Comparison of ENCODE assay signal across 1 cellular context in the genomic region with DNA sequence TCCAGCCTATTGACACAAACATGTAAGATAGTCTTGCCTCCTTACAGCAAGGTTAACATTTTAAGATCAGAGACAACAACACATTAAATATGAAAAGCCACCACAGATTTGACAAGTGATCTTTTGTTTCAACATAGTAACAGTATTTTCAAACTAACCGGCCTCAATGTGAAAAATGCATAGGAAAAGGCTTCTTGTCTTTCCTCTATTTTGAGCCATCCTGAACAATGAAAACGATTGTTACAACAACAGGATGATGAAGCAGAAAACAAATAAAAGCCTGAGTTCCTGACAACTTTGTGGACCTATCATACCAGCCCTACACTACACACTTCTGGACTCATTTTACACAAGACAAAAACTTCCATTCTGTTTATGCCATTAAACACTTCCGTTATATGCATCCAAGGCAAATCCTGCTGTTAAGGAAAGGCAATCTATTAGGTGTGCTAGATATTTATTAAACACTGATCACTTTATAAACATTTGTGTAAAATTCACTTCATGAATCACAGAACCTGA.
TF ChIP-seq lines count a peak whose summit lies in the region.

No MANE protein-coding gene starts in this region.

TF ChIP-seq in HepG2, 621 proteins besides CTCF, POLR2A, EP300 and RAD21 (continued from another document and continues in another):
- TF ChIP-seq, protein P1, sequence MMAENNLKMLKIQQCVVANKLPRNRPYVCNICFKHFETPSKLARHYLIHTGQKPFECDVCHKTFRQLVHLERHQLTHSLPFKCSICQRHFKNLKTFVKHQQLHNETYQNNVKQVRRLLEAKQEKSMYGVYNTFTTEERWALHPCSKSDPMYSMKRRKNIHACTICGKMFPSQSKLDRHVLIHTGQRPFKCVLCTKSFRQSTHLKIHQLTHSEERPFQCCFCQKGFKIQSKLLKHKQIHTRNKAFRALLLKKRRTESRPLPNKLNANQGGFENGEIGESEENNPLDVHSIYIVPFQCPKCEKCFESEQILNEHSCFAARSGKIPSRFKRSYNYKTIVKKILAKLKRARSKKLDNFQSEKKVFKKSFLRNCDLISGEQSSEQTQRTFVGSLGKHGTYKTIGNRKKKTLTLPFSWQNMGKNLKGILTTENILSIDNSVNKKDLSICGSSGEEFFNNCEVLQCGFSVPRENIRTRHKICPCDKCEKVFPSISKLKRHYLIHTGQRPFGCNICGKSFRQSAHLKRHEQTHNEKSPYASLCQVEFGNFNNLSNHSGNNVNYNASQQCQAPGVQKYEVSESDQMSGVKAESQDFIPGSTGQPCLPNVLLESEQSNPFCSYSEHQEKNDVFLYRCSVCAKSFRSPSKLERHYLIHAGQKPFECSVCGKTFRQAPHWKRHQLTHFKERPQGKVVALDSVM (CRISPR knock-in tag; IDR thresholded peaks at IDR 0.05): no peak
- TF ChIP-seq, protein P2, sequence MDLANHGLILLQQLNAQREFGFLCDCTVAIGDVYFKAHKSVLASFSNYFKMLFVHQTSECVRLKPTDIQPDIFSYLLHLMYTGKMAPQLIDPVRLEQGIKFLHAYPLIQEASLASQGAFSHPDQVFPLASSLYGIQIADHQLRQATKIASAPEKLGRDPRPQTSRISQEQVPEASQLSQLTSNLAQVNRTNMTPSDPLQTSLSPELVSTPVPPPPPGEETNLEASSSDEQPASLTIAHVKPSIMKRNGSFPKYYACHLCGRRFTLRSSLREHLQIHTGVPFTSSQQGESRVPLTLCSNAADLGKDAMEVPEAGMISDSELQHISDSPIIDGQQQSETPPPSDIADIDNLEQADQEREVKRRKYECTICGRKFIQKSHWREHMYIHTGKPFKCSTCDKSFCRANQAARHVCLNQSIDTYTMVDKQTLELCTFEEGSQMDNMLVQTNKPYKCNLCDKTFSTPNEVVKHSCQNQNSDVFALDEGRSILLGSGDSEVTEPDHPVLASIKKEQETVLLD (CRISPR knock-in tag; IDR thresholded peaks at IDR 0.05; ENCODE audit: low read depth): 0 out of 2 replicates have a peak, but pooled peaks have one; percentile 48
- no peak for TF ChIP-seq KDM3A (CRISPR knock-in tag; IDR thresholded peaks at IDR 0.05; ENCODE audit: low read depth)
- TF ChIP-seq ZKSCAN1 (IDR thresholded peaks at IDR 0.05; ENCODE audit: low read length): no peak
- TF ChIP-seq SRSF4 (IDR thresholded peaks at IDR 0.05; ENCODE audit: low read depth, low read length, poor library complexity, severe bottlenecking): no peak
- TF ChIP-seq ZNF768 (CRISPR knock-in tag; IDR thresholded peaks at IDR 0.05): no peak
- TF ChIP-seq, protein P3, sequence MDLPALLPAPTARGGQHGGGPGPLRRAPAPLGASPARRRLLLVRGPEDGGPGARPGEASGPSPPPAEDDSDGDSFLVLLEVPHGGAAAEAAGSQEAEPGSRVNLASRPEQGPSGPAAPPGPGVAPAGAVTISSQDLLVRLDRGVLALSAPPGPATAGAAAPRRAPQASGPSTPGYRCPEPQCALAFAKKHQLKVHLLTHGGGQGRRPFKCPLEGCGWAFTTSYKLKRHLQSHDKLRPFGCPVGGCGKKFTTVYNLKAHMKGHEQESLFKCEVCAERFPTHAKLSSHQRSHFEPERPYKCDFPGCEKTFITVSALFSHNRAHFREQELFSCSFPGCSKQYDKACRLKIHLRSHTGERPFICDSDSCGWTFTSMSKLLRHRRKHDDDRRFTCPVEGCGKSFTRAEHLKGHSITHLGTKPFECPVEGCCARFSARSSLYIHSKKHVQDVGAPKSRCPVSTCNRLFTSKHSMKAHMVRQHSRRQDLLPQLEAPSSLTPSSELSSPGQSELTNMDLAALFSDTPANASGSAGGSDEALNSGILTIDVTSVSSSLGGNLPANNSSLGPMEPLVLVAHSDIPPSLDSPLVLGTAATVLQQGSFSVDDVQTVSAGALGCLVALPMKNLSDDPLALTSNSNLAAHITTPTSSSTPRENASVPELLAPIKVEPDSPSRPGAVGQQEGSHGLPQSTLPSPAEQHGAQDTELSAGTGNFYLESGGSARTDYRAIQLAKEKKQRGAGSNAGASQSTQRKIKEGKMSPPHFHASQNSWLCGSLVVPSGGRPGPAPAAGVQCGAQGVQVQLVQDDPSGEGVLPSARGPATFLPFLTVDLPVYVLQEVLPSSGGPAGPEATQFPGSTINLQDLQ (CRISPR knock-in tag; IDR thresholded peaks at IDR 0.05): no peak
- TF ChIP-seq, protein P4, sequence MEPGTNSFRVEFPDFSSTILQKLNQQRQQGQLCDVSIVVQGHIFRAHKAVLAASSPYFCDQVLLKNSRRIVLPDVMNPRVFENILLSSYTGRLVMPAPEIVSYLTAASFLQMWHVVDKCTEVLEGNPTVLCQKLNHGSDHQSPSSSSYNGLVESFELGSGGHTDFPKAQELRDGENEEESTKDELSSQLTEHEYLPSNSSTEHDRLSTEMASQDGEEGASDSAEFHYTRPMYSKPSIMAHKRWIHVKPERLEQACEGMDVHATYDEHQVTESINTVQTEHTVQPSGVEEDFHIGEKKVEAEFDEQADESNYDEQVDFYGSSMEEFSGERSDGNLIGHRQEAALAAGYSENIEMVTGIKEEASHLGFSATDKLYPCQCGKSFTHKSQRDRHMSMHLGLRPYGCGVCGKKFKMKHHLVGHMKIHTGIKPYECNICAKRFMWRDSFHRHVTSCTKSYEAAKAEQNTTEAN (CRISPR knock-in tag; conservative IDR thresholded peaks at IDR 0.05): peak; percentile 51
- TF ChIP-seq, protein P5, sequence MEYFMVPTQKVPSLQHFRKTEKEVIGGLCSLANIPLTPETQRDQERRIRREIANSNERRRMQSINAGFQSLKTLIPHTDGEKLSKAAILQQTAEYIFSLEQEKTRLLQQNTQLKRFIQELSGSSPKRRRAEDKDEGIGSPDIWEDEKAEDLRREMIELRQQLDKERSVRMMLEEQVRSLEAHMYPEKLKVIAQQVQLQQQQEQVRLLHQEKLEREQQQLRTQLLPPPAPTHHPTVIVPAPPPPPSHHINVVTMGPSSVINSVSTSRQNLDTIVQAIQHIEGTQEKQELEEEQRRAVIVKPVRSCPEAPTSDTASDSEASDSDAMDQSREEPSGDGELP (IDR thresholded peaks at IDR 0.05; ENCODE audit: borderline replicate concordance, low read depth): no peak
- TF ChIP-seq WIZ (CRISPR knock-in tag; IDR thresholded peaks at IDR 0.05): no peak
- no peak for TF ChIP-seq ZZZ3 (CRISPR knock-in tag; IDR thresholded peaks at IDR 0.05; ENCODE audit: borderline replicate concordance)
- TF ChIP-seq SETDB1 (CRISPR knock-in tag; IDR thresholded peaks at IDR 0.05; ENCODE audit: borderline replicate concordance): no peak
- TF ChIP-seq CCAR2 (optimal IDR thresholded peaks at IDR 0.05; ENCODE audit: low read depth, low read length): no peak
- TF ChIP-seq, protein P6, sequence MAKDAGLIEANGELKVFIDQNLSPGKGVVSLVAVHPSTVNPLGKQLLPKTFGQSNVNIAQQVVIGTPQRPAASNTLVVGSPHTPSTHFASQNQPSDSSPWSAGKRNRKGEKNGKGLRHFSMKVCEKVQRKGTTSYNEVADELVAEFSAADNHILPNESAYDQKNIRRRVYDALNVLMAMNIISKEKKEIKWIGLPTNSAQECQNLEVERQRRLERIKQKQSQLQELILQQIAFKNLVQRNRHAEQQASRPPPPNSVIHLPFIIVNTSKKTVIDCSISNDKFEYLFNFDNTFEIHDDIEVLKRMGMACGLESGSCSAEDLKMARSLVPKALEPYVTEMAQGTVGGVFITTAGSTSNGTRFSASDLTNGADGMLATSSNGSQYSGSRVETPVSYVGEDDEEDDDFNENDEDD (CRISPR knock-in tag; IDR thresholded peaks at IDR 0.05; ENCODE audit: borderline replicate concordance): no peak
- TF ChIP-seq NR2C2 (CRISPR knock-in tag; IDR thresholded peaks at IDR 0.05; ENCODE audit: borderline replicate concordance): no peak
- TF ChIP-seq CENPX (CRISPR knock-in tag; IDR thresholded peaks at IDR 0.05): no peak
- TF ChIP-seq KMT2B (CRISPR knock-in tag; IDR thresholded peaks at IDR 0.05): peak; percentile 36; the same call in 1 of the 2 replicates
- TF ChIP-seq, protein P7, sequence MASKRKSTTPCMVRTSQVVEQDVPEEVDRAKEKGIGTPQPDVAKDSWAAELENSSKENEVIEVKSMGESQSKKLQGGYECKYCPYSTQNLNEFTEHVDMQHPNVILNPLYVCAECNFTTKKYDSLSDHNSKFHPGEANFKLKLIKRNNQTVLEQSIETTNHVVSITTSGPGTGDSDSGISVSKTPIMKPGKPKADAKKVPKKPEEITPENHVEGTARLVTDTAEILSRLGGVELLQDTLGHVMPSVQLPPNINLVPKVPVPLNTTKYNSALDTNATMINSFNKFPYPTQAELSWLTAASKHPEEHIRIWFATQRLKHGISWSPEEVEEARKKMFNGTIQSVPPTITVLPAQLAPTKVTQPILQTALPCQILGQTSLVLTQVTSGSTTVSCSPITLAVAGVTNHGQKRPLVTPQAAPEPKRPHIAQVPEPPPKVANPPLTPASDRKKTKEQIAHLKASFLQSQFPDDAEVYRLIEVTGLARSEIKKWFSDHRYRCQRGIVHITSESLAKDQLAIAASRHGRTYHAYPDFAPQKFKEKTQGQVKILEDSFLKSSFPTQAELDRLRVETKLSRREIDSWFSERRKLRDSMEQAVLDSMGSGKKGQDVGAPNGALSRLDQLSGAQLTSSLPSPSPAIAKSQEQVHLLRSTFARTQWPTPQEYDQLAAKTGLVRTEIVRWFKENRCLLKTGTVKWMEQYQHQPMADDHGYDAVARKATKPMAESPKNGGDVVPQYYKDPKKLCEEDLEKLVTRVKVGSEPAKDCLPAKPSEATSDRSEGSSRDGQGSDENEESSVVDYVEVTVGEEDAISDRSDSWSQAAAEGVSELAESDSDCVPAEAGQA (IDR thresholded peaks at IDR 0.05; ENCODE audit: low read depth): no peak
- TF ChIP-seq, protein P7 (CRISPR knock-in tag; IDR thresholded peaks at IDR 0.05; ENCODE audit: borderline replicate concordance): no peak
- no peak for TF ChIP-seq ZNF33B (CRISPR knock-in tag; IDR thresholded peaks at IDR 0.05)
- no peak for TF ChIP-seq TBX2 (CRISPR knock-in tag; IDR thresholded peaks at IDR 0.05; ENCODE audit: borderline replicate concordance)
- TF ChIP-seq, protein P8, sequence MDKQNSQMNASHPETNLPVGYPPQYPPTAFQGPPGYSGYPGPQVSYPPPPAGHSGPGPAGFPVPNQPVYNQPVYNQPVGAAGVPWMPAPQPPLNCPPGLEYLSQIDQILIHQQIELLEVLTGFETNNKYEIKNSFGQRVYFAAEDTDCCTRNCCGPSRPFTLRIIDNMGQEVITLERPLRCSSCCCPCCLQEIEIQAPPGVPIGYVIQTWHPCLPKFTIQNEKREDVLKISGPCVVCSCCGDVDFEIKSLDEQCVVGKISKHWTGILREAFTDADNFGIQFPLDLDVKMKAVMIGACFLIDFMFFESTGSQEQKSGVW (CRISPR knock-in tag; IDR thresholded peaks at IDR 0.05; ENCODE audit: borderline replicate concordance): no peak
- no peak for TF ChIP-seq ATRX (CRISPR knock-in tag; IDR thresholded peaks at IDR 0.05; ENCODE audit: borderline replicate concordance)
- TF ChIP-seq, protein P9, sequence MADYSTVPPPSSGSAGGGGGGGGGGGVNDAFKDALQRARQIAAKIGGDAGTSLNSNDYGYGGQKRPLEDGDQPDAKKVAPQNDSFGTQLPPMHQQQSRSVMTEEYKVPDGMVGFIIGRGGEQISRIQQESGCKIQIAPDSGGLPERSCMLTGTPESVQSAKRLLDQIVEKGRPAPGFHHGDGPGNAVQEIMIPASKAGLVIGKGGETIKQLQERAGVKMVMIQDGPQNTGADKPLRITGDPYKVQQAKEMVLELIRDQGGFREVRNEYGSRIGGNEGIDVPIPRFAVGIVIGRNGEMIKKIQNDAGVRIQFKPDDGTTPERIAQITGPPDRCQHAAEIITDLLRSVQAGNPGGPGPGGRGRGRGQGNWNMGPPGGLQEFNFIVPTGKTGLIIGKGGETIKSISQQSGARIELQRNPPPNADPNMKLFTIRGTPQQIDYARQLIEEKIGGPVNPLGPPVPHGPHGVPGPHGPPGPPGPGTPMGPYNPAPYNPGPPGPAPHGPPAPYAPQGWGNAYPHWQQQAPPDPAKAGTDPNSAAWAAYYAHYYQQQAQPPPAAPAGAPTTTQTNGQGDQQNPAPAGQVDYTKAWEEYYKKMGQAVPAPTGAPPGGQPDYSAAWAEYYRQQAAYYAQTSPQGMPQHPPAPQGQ (CRISPR knock-in tag; IDR thresholded peaks at IDR 0.05; ENCODE audit: borderline replicate concordance): no peak
- TF ChIP-seq, protein P10, sequence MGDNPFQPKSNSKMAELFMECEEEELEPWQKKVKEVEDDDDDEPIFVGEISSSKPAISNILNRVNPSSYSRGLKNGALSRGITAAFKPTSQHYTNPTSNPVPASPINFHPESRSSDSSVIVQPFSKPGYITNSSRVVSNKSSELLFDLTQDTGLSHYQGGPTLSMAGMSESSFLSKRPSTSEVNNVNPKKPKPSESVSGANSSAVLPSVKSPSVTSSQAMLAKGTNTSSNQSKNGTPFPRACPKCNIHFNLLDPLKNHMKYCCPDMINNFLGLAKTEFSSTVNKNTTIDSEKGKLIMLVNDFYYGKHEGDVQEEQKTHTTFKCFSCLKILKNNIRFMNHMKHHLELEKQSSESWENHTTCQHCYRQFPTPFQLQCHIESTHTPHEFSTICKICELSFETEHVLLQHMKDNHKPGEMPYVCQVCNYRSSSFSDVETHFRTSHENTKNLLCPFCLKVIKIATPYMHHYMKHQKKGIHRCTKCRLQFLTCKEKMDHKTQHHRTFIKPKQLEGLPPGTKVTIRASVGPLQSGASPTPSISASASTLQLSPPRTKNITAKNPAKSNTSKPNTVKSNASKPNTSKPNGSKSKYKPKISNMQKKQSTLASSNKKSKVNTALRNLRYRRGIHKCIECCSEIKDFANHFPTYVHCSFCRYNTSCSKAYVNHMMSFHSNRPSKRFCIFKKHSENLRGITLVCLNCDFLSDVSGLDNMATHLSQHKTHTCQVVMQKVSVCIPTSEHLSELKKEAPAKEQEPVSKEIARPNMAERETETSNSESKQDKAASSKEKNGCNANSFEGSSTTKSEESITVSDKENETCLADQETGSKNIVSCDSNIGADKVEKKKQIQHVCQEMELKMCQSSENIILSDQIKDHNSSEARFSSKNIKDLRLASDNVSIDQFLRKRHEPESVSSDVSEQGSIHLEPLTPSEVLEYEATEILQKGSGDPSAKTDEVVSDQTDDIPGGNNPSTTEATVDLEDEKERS (CRISPR knock-in tag; IDR thresholded peaks at IDR 0.05): 0 out of 2 replicates have a peak, but pooled peaks have one; percentile 12
- TF ChIP-seq ZNF205 (CRISPR knock-in tag; IDR thresholded peaks at IDR 0.05): no peak
- TF ChIP-seq MAFF (IDR thresholded peaks at IDR 0.05; ENCODE audit: low read depth, low read length): peak; percentile 25; the same call in 1 of the 2 replicates
- TF ChIP-seq JUN (CRISPR knock-in tag; IDR thresholded peaks at IDR 0.05): no peak
- 0 out of 2 replicates have a peak, but pooled peaks have one; percentile 57 for TF ChIP-seq CCDC6 (CRISPR knock-in tag; IDR thresholded peaks at IDR 0.05)
- no peak for TF ChIP-seq ZC3H4 (CRISPR knock-in tag; IDR thresholded peaks at IDR 0.05; ENCODE audit: borderline replicate concordance)
- TF ChIP-seq THYN1 (CRISPR knock-in tag; IDR thresholded peaks at IDR 0.05; ENCODE audit: borderline replicate concordance, low read depth): no peak
- TF ChIP-seq KDM6A (CRISPR knock-in tag; IDR thresholded peaks at IDR 0.05; ENCODE audit: low read depth): peak; percentile 41; the same call in 1 of the 2 replicates
